In the genomic region with DNA sequence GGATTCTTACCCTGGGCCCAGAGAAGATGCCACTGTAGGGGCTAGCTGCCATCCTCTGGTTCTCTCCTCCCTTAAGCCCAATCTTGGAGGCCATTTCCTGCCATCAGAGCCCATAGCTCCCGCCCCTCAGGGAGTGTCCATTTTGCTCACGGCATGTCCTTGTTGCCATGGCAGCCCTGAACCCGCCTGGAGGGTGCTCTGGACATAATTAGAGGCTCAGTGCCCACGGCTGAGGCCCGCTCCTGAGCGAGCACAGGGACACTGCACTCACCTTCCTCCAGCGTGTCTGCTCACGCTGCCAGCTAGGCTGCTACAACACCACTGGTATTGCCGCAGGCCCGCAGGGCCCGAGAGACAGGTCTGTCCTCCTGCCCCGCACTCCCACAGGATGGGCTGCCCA, we compare ENCODE assay signal across 20 cellular contexts. TPM values are rescaled to one million over a fixed set of nuclear protein-coding genes. Genes with fewer than 3 reads are reported as not detected.
DNase-seq lines count a peak whose midpoint lies in the region; ATAC-seq and TF ChIP-seq lines count a peak whose summit lies in the region.
"Had no signal": no experiment of that assay in that cellular context is flagged by ENCODE, and none has a peak within 500 bp of the region (broad histone marks: within the 10 kb centered on the region; RNA-seq: fewer than 3 reads in every experiment).

No MANE protein-coding gene starts in this region.

- H3K36me3 ChIP-seq in gastroesophageal sphincter (peaks cover 0 to 94% of the 10 kb centered on the region in 2 donors), spleen (peaks cover 2 to 100% (median 90%) of the 10 kb centered on the region in 6 donors)
- H3K36me3 ChIP-seq: uterus had no signal

- no peak for ATAC-seq in activated CD8-positive, alpha-beta T cell treated with anti-CD3 and anti-CD28 coated beads for 36 hours
- no peak for ATAC-seq in activated CD8-positive, alpha-beta T cell treated with anti-CD3 and anti-CD28 coated beads, Interleukin-2, amount 10 ng/mL, durations not matched to agents 7 days and 5 days
- ATAC-seq in gastroesophageal sphincter (peak; percentile 29), HG02798 (IDR thresholded peaks at IDR 0.05; ENCODE audit: poor library complexity, unreplicated experiment) (no peak)
- no peak for ATAC-seq in stimulated activated effector memory CD8-positive, alpha-beta T cell treated with anti-CD3 and anti-CD28 coated beads, Interleukin-12 subunit alpha, Interleukin-12 subunit beta, amount 100 ng/mL, for 72 hours

- no CpG with 5 or more reads among the region's 12 CpGs for WGBS in gastroesophageal sphincter (ENCODE audit: low coverage in 1 of 2), 2 donors
- WGBS in spleen, 5 donors: 84 to 90% (median 88%) methylated on average over 9 to 12 of the region's 12 CpGs

- no peaks in the 10 kb centered on the region for H3K9me3 Mint-ChIP-seq in activated CD8-positive, alpha-beta T cell treated with anti-CD3 and anti-CD28 coated beads for 36 hours
- no peaks in the 10 kb centered on the region for H3K9me3 Mint-ChIP-seq in activated CD8-positive, alpha-beta T cell treated with anti-CD3 and anti-CD28 coated beads, Interleukin-2, amount 10 ng/mL, durations not matched to agents 7 days and 5 days (ENCODE audit: insufficient read depth)
- no peaks in the 10 kb centered on the region for H3K9me3 Mint-ChIP-seq in stimulated activated effector memory CD8-positive, alpha-beta T cell treated with anti-CD3 and anti-CD28 coated beads, Interleukin-12 subunit alpha, Interleukin-12 subunit beta, amount 100 ng/mL, for 72 hours
- H3K9me3 Mint-ChIP-seq in CD14-positive monocyte: no peaks in the 10 kb centered on the region
- H3K9me3 Mint-ChIP-seq: activated naive CD4-positive, alpha-beta T cell treated with anti-CD3 and anti-CD28 coated beads, Interleukin-2, amount 50 U/mL, for 24 hours; activated T-helper 1 cell treated with anti-CD3 and anti-CD28 coated beads, Interleukin-12 subunit alpha, Interleukin-12 subunit beta, Interleukin-2, Interleukin-4 antibody, amounts not matched to agents 30 ng/mL and 10 ng/mL and 1 ng/mL, durations not matched to agents 14 hours and 24 hours and 36 hours; H9 had no signal

- no peak for TF ChIP-seq CTCF in activated CD8-positive, alpha-beta T cell treated with anti-CD3 and anti-CD28 coated beads for 36 hours (IDR thresholded peaks at IDR 0.05)
- TF ChIP-seq CTCF in gastroesophageal sphincter (IDR thresholded peaks at IDR 0.05) (no peak), CD14-positive monocyte (IDR thresholded peaks at IDR 0.05) (no peak), spleen (IDR thresholded peaks at IDR 0.05 in 8 of 11, conservative IDR thresholded peaks at IDR 0.05 in 3 of 11) (no peak)

- H3K27me3 ChIP-seq in gastroesophageal sphincter (no peaks in the 10 kb centered on the region), spleen (replicated peaks in 1 of 7) (no peaks in the 10 kb centered on the region)
- H3K27me3 ChIP-seq: uterus had no signal

- peaks cover 26% of the 10 kb centered on the region for H3K4me1 Mint-ChIP-seq in activated CD8-positive, alpha-beta T cell treated with anti-CD3 and anti-CD28 coated beads for 36 hours (ENCODE audit: low read depth)
- H3K4me1 Mint-ChIP-seq in activated CD8-positive, alpha-beta T cell treated with anti-CD3 and anti-CD28 coated beads, Interleukin-2, amount 10 ng/mL, durations not matched to agents 7 days and 5 days (ENCODE audit: low read depth): peaks cover 17% of the 10 kb centered on the region
- H3K4me1 Mint-ChIP-seq in stimulated activated effector memory CD8-positive, alpha-beta T cell treated with anti-CD3 and anti-CD28 coated beads, Interleukin-12 subunit alpha, Interleukin-12 subunit beta, amount 100 ng/mL, for 72 hours: peaks cover 13% of the 10 kb centered on the region
- no peaks in the 10 kb centered on the region for H3K4me1 Mint-ChIP-seq in CD14-positive monocyte
- H3K4me1 Mint-ChIP-seq: activated CD8-positive, alpha-beta memory T cell treated with anti-CD3 and anti-CD28 coated beads, Interleukin-2, amount 10 ng/mL, durations not matched to agents 7 days and 5 days had no signal

- H3K9me3 ChIP-seq in gastroesophageal sphincter (no peaks in the 10 kb centered on the region), spleen (no peaks in the 10 kb centered on the region)
- H3K9me3 ChIP-seq: prostate gland, uterus had no signal

- peaks cover 17% of the 10 kb centered on the region for H3K36me3 Mint-ChIP-seq in activated CD8-positive, alpha-beta T cell treated with anti-CD3 and anti-CD28 coated beads for 36 hours (ENCODE audit: low read depth)
- peaks cover 46% of the 10 kb centered on the region for H3K36me3 Mint-ChIP-seq in activated CD8-positive, alpha-beta T cell treated with anti-CD3 and anti-CD28 coated beads, Interleukin-2, amount 10 ng/mL, durations not matched to agents 7 days and 5 days (ENCODE audit: low read depth)
- H3K36me3 Mint-ChIP-seq in stimulated activated effector memory CD8-positive, alpha-beta T cell treated with anti-CD3 and anti-CD28 coated beads, Interleukin-12 subunit alpha, Interleukin-12 subunit beta, amount 100 ng/mL, for 72 hours: peaks cover 69% of the 10 kb centered on the region
- H3K36me3 Mint-ChIP-seq in CD14-positive monocyte: peaks cover 43 to 69% of the 10 kb centered on the region in 2 donors

- H3K27ac Mint-ChIP-seq in activated CD8-positive, alpha-beta T cell treated with anti-CD3 and anti-CD28 coated beads for 36 hours: peak overlapping the region; percentile 86
- no peak overlapping the region for H3K27ac Mint-ChIP-seq in activated CD8-positive, alpha-beta T cell treated with anti-CD3 and anti-CD28 coated beads, Interleukin-2, amount 10 ng/mL, durations not matched to agents 7 days and 5 days
- H3K27ac Mint-ChIP-seq in stimulated activated effector memory CD8-positive, alpha-beta T cell treated with anti-CD3 and anti-CD28 coated beads, Interleukin-12 subunit alpha, Interleukin-12 subunit beta, amount 100 ng/mL, for 72 hours: peak overlapping the region; percentile 94
- no peak overlapping the region for H3K27ac Mint-ChIP-seq in CD14-positive monocyte
- H3K27ac Mint-ChIP-seq: activated CD8-positive, alpha-beta memory T cell treated with anti-CD3 and anti-CD28 coated beads, Interleukin-2, amount 10 ng/mL, durations not matched to agents 7 days and 5 days; activated T-helper 1 cell treated with anti-CD3 and anti-CD28 coated beads, Interleukin-12 subunit alpha, Interleukin-12 subunit beta, Interleukin-2, Interleukin-4 antibody, amounts not matched to agents 30 ng/mL and 10 ng/mL and 1 ng/mL, durations not matched to agents 14 hours and 24 hours and 36 hours; H9 had no signal

- TF ChIP-seq POLR2A in gastroesophageal sphincter (IDR thresholded peaks at IDR 0.05) (no peak), spleen (IDR thresholded peaks at IDR 0.05) (no peak)

- peak overlapping the region in 3 of 4 donors; percentile 62 to 85 (median 69) for H3K27ac ChIP-seq in gastroesophageal sphincter
- H3K27ac ChIP-seq in spleen: no peak overlapping the region
- H3K27ac ChIP-seq: prostate gland, uterus had no signal

- DNase-seq in activated CD8-positive, alpha-beta T cell treated with anti-CD3 and anti-CD28 coated beads for 36 hours: no peak
- no peak for DNase-seq in activated CD8-positive, alpha-beta T cell treated with anti-CD3 and anti-CD28 coated beads, Interleukin-2, amount 10 ng/mL, durations not matched to agents 7 days and 5 days
- DNase-seq in NCI-H69 (lab: John Stamatoyannopoulos, UW) (peak; percentile 70), CD14-positive monocyte (ENCODE audit: low spot score) (no peak), spleen (no peak)
- no peak for DNase-seq in stimulated activated effector memory CD8-positive, alpha-beta T cell treated with anti-CD3 and anti-CD28 coated beads, Interleukin-12 subunit alpha, Interleukin-12 subunit beta, amount 100 ng/mL, for 72 hours (ENCODE audit: low spot score in 2 of 2)
- DNase-seq: activated CD4-positive, alpha-beta T cell treated with anti-CD3 and anti-CD28 coated beads for 48 hours; activated CD8-positive, alpha-beta memory T cell treated with anti-CD3 and anti-CD28 coated beads, Interleukin-2, amount 10 ng/mL, durations not matched to agents 7 days and 5 days; central memory CD4-positive, alpha-beta T cell; H9; head of caudate nucleus; mammary epithelial cell; NCI-H1105; NCI-H2081 treated with DMSO at 0.1 percent for 48 hours; uterus had no signal

- no peaks in the 10 kb centered on the region for H3K27me3 Mint-ChIP-seq in activated CD8-positive, alpha-beta T cell treated with anti-CD3 and anti-CD28 coated beads for 36 hours
- H3K27me3 Mint-ChIP-seq in activated CD8-positive, alpha-beta T cell treated with anti-CD3 and anti-CD28 coated beads, Interleukin-2, amount 10 ng/mL, durations not matched to agents 7 days and 5 days (ENCODE audit: low read depth): no peaks in the 10 kb centered on the region
- no peaks in the 10 kb centered on the region for H3K27me3 Mint-ChIP-seq in CD14-positive monocyte (ENCODE audit: low read depth in 3 of 3)
- H3K27me3 Mint-ChIP-seq: activated CD8-positive, alpha-beta memory T cell treated with anti-CD3 and anti-CD28 coated beads, Interleukin-2, amount 10 ng/mL, durations not matched to agents 7 days and 5 days; activated naive CD4-positive, alpha-beta T cell treated with anti-CD3 and anti-CD28 coated beads, Interleukin-2, amount 50 U/mL, for 24 hours had no signal

- peaks cover 0 to 44% (median 11%) of the 10 kb centered on the region in 3 donors for H3K4me1 ChIP-seq in gastroesophageal sphincter
- peaks cover 0 to 11% (median 0%) of the 10 kb centered on the region in 6 donors for H3K4me1 ChIP-seq in spleen
- H3K4me1 ChIP-seq: prostate gland had no signal

- no peak for TF ChIP-seq EP300 in gastroesophageal sphincter (IDR thresholded peaks at IDR 0.05)

- H3K4me3 ChIP-seq in gastroesophageal sphincter (no peak overlapping the region), spleen (no peak overlapping the region)
- H3K4me3 ChIP-seq: prostate gland, uterus had no signal

- intact Hi-C loops in activated CD8-positive, alpha-beta T cell treated with anti-CD3 and anti-CD28 coated beads for 36 hours (cut with micrococcal nuclease): no loop called here
- intact Hi-C loops in CD14-positive monocyte (cut with micrococcal nuclease) (loop anchor here in 1 of 2 donors (10.0 kb wide), 1 partner anchor 185 kb away; a partner anchor contains a TSS), spleen (cut with DNase I; ENCODE audit: low total_unique reads) (no loop called here)

- CTCF ChIA-PET in activated CD8-positive, alpha-beta T cell treated with anti-CD3 and anti-CD28 coated beads for 36 hours (lab: Charles Lee): interaction anchor here (2.6 kb wide), 1 partner anchor 13 kb away, joined by 11 read pairs; no protein-coding TSS in a partner anchor
- CTCF ChIA-PET in activated CD8-positive, alpha-beta T cell treated with anti-CD3 and anti-CD28 coated beads, Interleukin-2, amount 10 ng/mL, durations not matched to agents 7 days and 5 days (lab: Charles Lee): interaction anchor here (1.6 to 1.8 kb wide), 2 partner anchors 13 to 37 kb away, joined by 3 to 12 read pairs; no protein-coding TSS in a partner anchor

- POLR2A ChIA-PET in activated CD8-positive, alpha-beta T cell treated with anti-CD3 and anti-CD28 coated beads for 36 hours (lab: Charles Lee): no interaction called here
- POLR2A ChIA-PET in activated CD8-positive, alpha-beta T cell treated with anti-CD3 and anti-CD28 coated beads, Interleukin-2, amount 10 ng/mL, durations not matched to agents 7 days and 5 days (lab: Charles Lee): interaction anchor here (0.6 to 0.7 kb wide), 2 partner anchors 9 to 74 kb away, joined by 3 to 5 read pairs; no protein-coding TSS in a partner anchor

- H3K4me3 Mint-ChIP-seq in activated CD8-positive, alpha-beta T cell treated with anti-CD3 and anti-CD28 coated beads for 36 hours: no peak overlapping the region
- no peak overlapping the region for H3K4me3 Mint-ChIP-seq in activated CD8-positive, alpha-beta T cell treated with anti-CD3 and anti-CD28 coated beads, Interleukin-2, amount 10 ng/mL, durations not matched to agents 7 days and 5 days
- H3K4me3 Mint-ChIP-seq in stimulated activated effector memory CD8-positive, alpha-beta T cell treated with anti-CD3 and anti-CD28 coated beads, Interleukin-12 subunit alpha, Interleukin-12 subunit beta, amount 100 ng/mL, for 72 hours: no peak overlapping the region
- H3K4me3 Mint-ChIP-seq in CD14-positive monocyte: no peak overlapping the region
- H3K4me3 Mint-ChIP-seq: activated CD8-positive, alpha-beta memory T cell treated with anti-CD3 and anti-CD28 coated beads, Interleukin-2, amount 10 ng/mL, durations not matched to agents 7 days and 5 days; activated naive CD4-positive, alpha-beta T cell treated with anti-CD3 and anti-CD28 coated beads, Interleukin-2, amount 50 U/mL, for 24 hours; activated T-helper 1 cell treated with anti-CD3 and anti-CD28 coated beads, Interleukin-12 subunit alpha, Interleukin-12 subunit beta, Interleukin-2, Interleukin-4 antibody, amounts not matched to agents 30 ng/mL and 10 ng/mL and 1 ng/mL, durations not matched to agents 14 hours and 24 hours and 36 hours; H9 had no signal

RNA-seq across cellular contexts. Expression of a gene that starts 11.1 kb away (rescaled TPM):
- total RNA-seq in activated CD8-positive, alpha-beta T cell treated with anti-CD3 and anti-CD28 coated beads for 36 hours: under 1 TPM; 0.65 to 0.95 TPM
- 1 to 10 TPM; 1.3 to 1.9 TPM for total RNA-seq in activated CD8-positive, alpha-beta T cell treated with anti-CD3 and anti-CD28 coated beads, Interleukin-2, amount 10 ng/mL, durations not matched to agents 7 days and 5 days
- total RNA-seq in gastroesophageal sphincter (1 to 10 TPM; 2.4 to 5.0 (median 4.4) TPM), spleen (1 to 10 TPM; 1.4 to 9.0 (median 3.2) TPM)
- polyA plus RNA-seq in CD14-positive monocyte (not detected), spleen (1 to 10 TPM; 2.2 to 4.0 (median 3.6) TPM)

Comparison
In these comparisons a context has a peak if more than half of its experiments do, and no peak if none do; other contexts are left out.
1. H3K27ac Mint-ChIP-seq: peak in activated CD8-positive, alpha-beta T cell treated with anti-CD3 and anti-CD28 coated beads for 36 hours (single experiment) and stimulated activated effector memory CD8-positive, alpha-beta T cell treated with anti-CD3 and anti-CD28 coated beads, Interleukin-12 subunit alpha, Interleukin-12 subunit beta, amount 100 ng/mL, for 72 hours (single experiment); none in activated CD8-positive, alpha-beta T cell treated with anti-CD3 and anti-CD28 coated beads, Interleukin-2, amount 10 ng/mL, durations not matched to agents 7 days and 5 days (single experiment) and CD14-positive monocyte (0 of 7).
2. H3K27ac ChIP-seq: peak in gastroesophageal sphincter (3 of 4); none in spleen (0 of 8).